ENCODE assay signal across 1 cellular context in genomic region chr12:6964605-6965025, GRCh38.
TF ChIP-seq lines count a peak whose summit lies in the region.

No MANE protein-coding gene starts in this region.

TF ChIP-seq in HCT116, 20 proteins besides CTCF, POLR2A, EP300 and RAD21 (continued from another document):
- TF ChIP-seq EGR1 (IDR thresholded peaks at IDR 0.05; ENCODE audit: low read depth) (no peak), ATF3 (IDR thresholded peaks at IDR 0.05) (no peak), SRF (IDR thresholded peaks at IDR 0.05; ENCODE audit: low read depth) (no peak), ZBTB33 (IDR thresholded peaks at IDR 0.05; ENCODE audit: extremely low read depth, insufficient replicate concordance, low read length) (no peak), EZH2 (IDR thresholded peaks at IDR 0.05) (no peak), JUND (IDR thresholded peaks at IDR 0.05) (no peak), SP1 (IDR thresholded peaks at IDR 0.05; ENCODE audit: low read depth) (no peak), SIN3A (IDR thresholded peaks at IDR 0.05; ENCODE audit: low read depth) (no peak), ELF1 (IDR thresholded peaks at IDR 0.05; ENCODE audit: borderline replicate concordance, low read depth) (no peak), CEBPB (IDR thresholded peaks at IDR 0.05; ENCODE audit: low read depth) (no peak)
